In genomic region chr15:78481917-78482316, GRCh38 we compare ENCODE assay signal across 18 cellular contexts.
"Had no signal": no experiment of that assay in that cellular context is flagged by ENCODE, and none has a peak within 500 bp of the region (broad histone marks: within the 10 kb centered on the region; RNA-seq: fewer than 3 reads in every experiment).

No MANE protein-coding gene starts in this region.

- H3K4me3 ChIP-seq: mucosa of descending colon, pancreas, psoas muscle, right lobe of liver, tibial artery, upper lobe of right lung, vagina had no signal

- H3K9me3 ChIP-seq: mucosa of descending colon, pancreas, psoas muscle, right lobe of liver, tibial artery, upper lobe of right lung, vagina had no signal

- H3K27ac Mint-ChIP-seq: dendritic cell treated with granulocyte-macrophage colony-stimulating factor and Interleukin-4, amounts not matched to agents 40 ng/mL and 50 ng/mL, for 4 days; stimulated activated effector memory CD8-positive, alpha-beta T cell treated with anti-CD3 and anti-CD28 coated beads, Interleukin-12 subunit alpha, Interleukin-12 subunit beta, amount 100 ng/mL, for 72 hours; stimulated activated naive CD8-positive, alpha-beta T cell treated with anti-CD3 and anti-CD28 coated beads, Interleukin-15, Interleukin-2, amounts not matched to agents 100 ng/mL and 50 ng/mL, for 24 hours had no signal

- H3K27ac ChIP-seq: foreskin keratinocyte, pancreas, psoas muscle, right lobe of liver, tibial artery, upper lobe of right lung, vagina had no signal

- DNase-seq: effector memory CD8-positive, alpha-beta T cell; kidney; left cardiac atrium; psoas muscle; right lobe of liver; stimulated activated CD4-positive, alpha-beta T cell treated with anti-CD3 and anti-CD28 coated beads, Interleukin-4, amount 100 ng/mL, for 1 hour; stimulated activated CD8-positive, alpha-beta memory T cell treated with anti-CD3 and anti-CD28 coated beads, Interleukin-4, amount 100 ng/mL, for 48 hours; tibial artery; upper lobe of right lung had no signal

- H3K9me3 Mint-ChIP-seq: dendritic cell treated with granulocyte-macrophage colony-stimulating factor and Interleukin-4, amounts not matched to agents 40 ng/mL and 50 ng/mL, for 4 days; effector memory CD8-positive, alpha-beta T cell; naive thymus-derived CD8-positive, alpha-beta T cell; neural crest cell; stimulated activated effector memory CD8-positive, alpha-beta T cell treated with anti-CD3 and anti-CD28 coated beads, Interleukin-12 subunit alpha, Interleukin-12 subunit beta, amount 100 ng/mL, for 72 hours; stimulated activated naive CD8-positive, alpha-beta T cell treated with anti-CD3 and anti-CD28 coated beads, Interleukin-15, Interleukin-2, amounts not matched to agents 100 ng/mL and 50 ng/mL, for 24 hours had no signal

- H3K4me1 ChIP-seq: foreskin keratinocyte, pancreas, psoas muscle, right lobe of liver, upper lobe of right lung had no signal

- H3K4me1 Mint-ChIP-seq: naive thymus-derived CD8-positive, alpha-beta T cell; neural crest cell; stimulated activated effector memory CD8-positive, alpha-beta T cell treated with anti-CD3 and anti-CD28 coated beads, Interleukin-12 subunit alpha, Interleukin-12 subunit beta, amount 100 ng/mL, for 72 hours had no signal

- H3K27me3 Mint-ChIP-seq: dendritic cell treated with granulocyte-macrophage colony-stimulating factor and Interleukin-4, amounts not matched to agents 40 ng/mL and 50 ng/mL, for 4 days; effector memory CD8-positive, alpha-beta T cell; naive thymus-derived CD8-positive, alpha-beta T cell; stimulated activated naive CD8-positive, alpha-beta T cell treated with anti-CD3 and anti-CD28 coated beads, Interleukin-15, Interleukin-2, amounts not matched to agents 100 ng/mL and 50 ng/mL, for 24 hours had no signal

- H3K4me3 Mint-ChIP-seq: dendritic cell treated with granulocyte-macrophage colony-stimulating factor and Interleukin-4, amounts not matched to agents 40 ng/mL and 50 ng/mL, for 4 days; effector memory CD8-positive, alpha-beta T cell; naive thymus-derived CD8-positive, alpha-beta T cell; neural crest cell; stimulated activated effector memory CD8-positive, alpha-beta T cell treated with anti-CD3 and anti-CD28 coated beads, Interleukin-12 subunit alpha, Interleukin-12 subunit beta, amount 100 ng/mL, for 72 hours; stimulated activated naive CD8-positive, alpha-beta T cell treated with anti-CD3 and anti-CD28 coated beads, Interleukin-15, Interleukin-2, amounts not matched to agents 100 ng/mL and 50 ng/mL, for 24 hours had no signal
